ENCODE assay signal across 1 cellular context in genomic region chr2:41840702-41841551, GRCh38.
TF ChIP-seq lines count a peak whose summit lies in the region.

No MANE protein-coding gene starts in this region.

TF ChIP-seq in SK-N-SH, 30 proteins besides CTCF, POLR2A, EP300 and RAD21 (continued from another document):
- no peak for TF ChIP-seq USF2 (IDR thresholded peaks at IDR 0.05; ENCODE audit: borderline replicate concordance, low read depth, low read length)
